In genomic region chr9:78261403-78262001, GRCh38 we compare ENCODE assay signal across 8 cellular contexts. TPM values are rescaled to one million over a fixed set of nuclear protein-coding genes. Genes with fewer than 3 reads are reported as not detected.
DNase-seq lines count a peak whose midpoint lies in the region; ATAC-seq and TF ChIP-seq lines count a peak whose summit lies in the region.

No MANE protein-coding gene starts in this region.

- H3K27me3 Mint-ChIP-seq in osteocyte (ENCODE audit: unreplicated experiment): no peaks in the 10 kb centered on the region

- H3K4me3 Mint-ChIP-seq in osteocyte (ENCODE audit: unreplicated experiment): no peak overlapping the region

- H3K27ac Mint-ChIP-seq in osteocyte (ENCODE audit: unreplicated experiment): no peak overlapping the region

- no peaks in the 10 kb centered on the region for H3K9me3 Mint-ChIP-seq in osteocyte (ENCODE audit: unreplicated experiment)

- H3K4me1 Mint-ChIP-seq in osteocyte (ENCODE audit: unreplicated experiment): peaks cover 4% of the 10 kb centered on the region

- peaks cover 15% of the 10 kb centered on the region for H3K36me3 Mint-ChIP-seq in osteocyte (ENCODE audit: unreplicated experiment)

- ATAC-seq in GM21723 (IDR thresholded peaks at IDR 0.05; ENCODE audit: unreplicated experiment) (peak; percentile 81), HG03469 (IDR thresholded peaks at IDR 0.05; ENCODE audit: unreplicated experiment) (no peak), HG02884 (IDR thresholded peaks at IDR 0.05; ENCODE audit: unreplicated experiment) (no peak)

- DNase-seq in COLO829 (ENCODE audit: low spot score) (peak; percentile 41), NCI-H446 treated with DMSO at 0.1 percent for 48 hours (lab: John Stamatoyannopoulos, UW) (peak; percentile 10), dermis microvascular lymphatic vessel endothelial cell (ENCODE audit: low read depth in 2 of 2) (peak; percentile 10 to 33), osteocyte (ENCODE audit: extremely low spot score, unreplicated experiment) (no peak)
- DNase-seq in effector CD4-positive, alpha-beta T cell: no peak

- peak; percentile 64 for TF ChIP-seq CTCF in osteocyte (IDR thresholded peaks at IDR 0.05)

RNA-seq across cellular contexts. Expression of gene CEP78, which starts 25.6 kb away (rescaled TPM):
- 12.4 and 13.2 TPM in 2 replicates for total RNA-seq in dermis microvascular lymphatic vessel endothelial cell
- 13.9 and 15.8 TPM in 2 replicates for total RNA-seq in osteocyte

RNA-seq across cellular contexts. Expression of gene PSAT1, which starts 35.4 kb away (rescaled TPM):
- total RNA-seq in dermis microvascular lymphatic vessel endothelial cell (3.2 and 6.8 TPM in 2 replicates), osteocyte (171 and 179 TPM in 2 replicates)

Comparison
In these comparisons a context has a peak if more than half of its experiments do, and no peak if none do; other contexts are left out.
1. DNase-seq: peak in COLO829 (single experiment), NCI-H446 treated with DMSO at 0.1 percent for 48 hours (single experiment) and dermis microvascular lymphatic vessel endothelial cell (2 of 2); none in osteocyte (single experiment) and effector CD4-positive, alpha-beta T cell (single experiment).
2. RNA of gene PSAT1, which starts 35.4 kb away (total RNA-seq): 171 to 179 TPM in osteocyte; 3.2 to 6.8 TPM in dermis microvascular lymphatic vessel endothelial cell; every median in the first group is over 10 times any median in the second.